ENCODE assay signal across 31 cellular contexts in genomic region chrX:40227111-40227510, GRCh38.
"Had no signal": no experiment of that assay in that cellular context is flagged by ENCODE, and none has a peak within 500 bp of the region (broad histone marks: within the 10 kb centered on the region; RNA-seq: fewer than 3 reads in every experiment).

No MANE protein-coding gene starts in this region.

- ATAC-seq: activated CD8-positive, alpha-beta memory T cell treated with anti-CD3 and anti-CD28 coated beads, Interleukin-2, amount 10 ng/mL, durations not matched to agents 7 days and 5 days; activated naive CD8-positive, alpha-beta T cell treated with anti-CD3 and anti-CD28 coated beads, Interleukin-2, amount 50 U/mL, for 24 hours; Panc1 had no signal

- H3K27ac Mint-ChIP-seq: activated CD4-positive, alpha-beta memory T cell treated with anti-CD3 and anti-CD28 coated beads, Interleukin-2, amount 10 ng/mL, durations not matched to agents 7 days and 5 days; activated CD8-positive, alpha-beta memory T cell treated with anti-CD3 and anti-CD28 coated beads, Interleukin-2, amount 10 ng/mL, durations not matched to agents 7 days and 5 days; activated naive CD4-positive, alpha-beta T cell treated with anti-CD3 and anti-CD28 coated beads, Interleukin-2, amount 10 ng/mL, durations not matched to agents 7 days and 5 days; activated naive CD8-positive, alpha-beta T cell; activated naive CD8-positive, alpha-beta T cell treated with anti-CD3 and anti-CD28 coated beads, Interleukin-2, amount 50 U/mL, for 24 hours; brain had no signal

- H3K4me3 Mint-ChIP-seq: activated CD4-positive, alpha-beta memory T cell treated with anti-CD3 and anti-CD28 coated beads, Interleukin-2, amount 10 ng/mL, durations not matched to agents 7 days and 5 days; activated CD8-positive, alpha-beta memory T cell treated with anti-CD3 and anti-CD28 coated beads, Interleukin-2, amount 10 ng/mL, durations not matched to agents 7 days and 5 days; activated naive CD4-positive, alpha-beta T cell treated with anti-CD3 and anti-CD28 coated beads, Interleukin-2, amount 10 ng/mL, durations not matched to agents 7 days and 5 days; activated naive CD8-positive, alpha-beta T cell; activated naive CD8-positive, alpha-beta T cell treated with anti-CD3 and anti-CD28 coated beads, Interleukin-2, amount 50 U/mL, for 24 hours; brain had no signal

- H3K36me3 ChIP-seq: SJCRH30, WERI-Rb-1 had no signal

- DNase-seq: activated CD4-positive, alpha-beta memory T cell treated with anti-CD3 and anti-CD28 coated beads, Interleukin-2, amount 10 ng/mL, durations not matched to agents 7 days and 5 days; activated CD4-positive, alpha-beta T cell treated with anti-CD3 and anti-CD28 coated beads for 1 hour; activated CD4-positive, alpha-beta T cell treated with anti-CD3 and anti-CD28 coated beads for 48 hours; activated CD4-positive, CD25-positive, alpha-beta regulatory T cell; activated CD8-positive, alpha-beta memory T cell treated with anti-CD3 and anti-CD28 coated beads for 24 hours; activated CD8-positive, alpha-beta memory T cell treated with anti-CD3 and anti-CD28 coated beads, Interleukin-2, amount 10 ng/mL, durations not matched to agents 7 days and 5 days; activated CD8-positive, alpha-beta memory T cell treated with anti-CD3 and anti-CD28 coated beads, Interleukin-2, amount 50 U/mL, for 48 hours; activated effector memory CD4-positive, alpha-beta T cell treated with Interleukin-2 at 50 U/mL for 16 hours; activated naive CD4-positive, alpha-beta T cell treated with anti-CD3 and anti-CD28 coated beads, Interleukin-2, amount 10 ng/mL, durations not matched to agents 7 days and 5 days; activated naive CD8-positive, alpha-beta T cell treated with anti-CD3 and anti-CD28 coated beads, Interleukin-2, amount 50 U/mL, for 24 hours; activated T-cell treated with anti-CD3 and anti-CD28 coated beads, Interleukin-2, amount 50 U/mL, for 48 hours; anterior cingulate cortex; caudate nucleus; cerebellar nuclear complex; Karpas-422; NCI-H1048; NCI-H1436 treated with DMSO at 0.1 percent for 48 hours; NCI-H1694 treated with DMSO at 0.1 percent for 48 hours; NCI-H2029; NCI-H2171 treated with DMSO at 0.1 percent for 48 hours; NCI-H345; NCI-H526 treated with DMSO at 0.1 percent for 48 hours; NCI-H774; SHP77; SJCRH30; T1000; WERI-Rb-1 had no signal

- H3K27me3 Mint-ChIP-seq: activated CD4-positive, alpha-beta memory T cell treated with anti-CD3 and anti-CD28 coated beads, Interleukin-2, amount 10 ng/mL, durations not matched to agents 7 days and 5 days; activated CD8-positive, alpha-beta memory T cell treated with anti-CD3 and anti-CD28 coated beads, Interleukin-2, amount 10 ng/mL, durations not matched to agents 7 days and 5 days; activated naive CD4-positive, alpha-beta T cell treated with anti-CD3 and anti-CD28 coated beads, Interleukin-2, amount 10 ng/mL, durations not matched to agents 7 days and 5 days; activated naive CD8-positive, alpha-beta T cell; activated naive CD8-positive, alpha-beta T cell treated with anti-CD3 and anti-CD28 coated beads, Interleukin-2, amount 50 U/mL, for 24 hours; brain had no signal

- H3K9me3 Mint-ChIP-seq: activated CD4-positive, alpha-beta memory T cell treated with anti-CD3 and anti-CD28 coated beads, Interleukin-2, amount 10 ng/mL, durations not matched to agents 7 days and 5 days; activated naive CD4-positive, alpha-beta T cell treated with anti-CD3 and anti-CD28 coated beads, Interleukin-2, amount 10 ng/mL, durations not matched to agents 7 days and 5 days; activated naive CD8-positive, alpha-beta T cell treated with anti-CD3 and anti-CD28 coated beads, Interleukin-2, amount 50 U/mL, for 24 hours had no signal

- H3K4me3 ChIP-seq: SJCRH30, SK-N-MC had no signal

- H3K36me3 Mint-ChIP-seq: activated CD8-positive, alpha-beta memory T cell treated with anti-CD3 and anti-CD28 coated beads, Interleukin-2, amount 10 ng/mL, durations not matched to agents 7 days and 5 days; activated naive CD4-positive, alpha-beta T cell treated with anti-CD3 and anti-CD28 coated beads, Interleukin-2, amount 10 ng/mL, durations not matched to agents 7 days and 5 days; activated naive CD8-positive, alpha-beta T cell; brain had no signal

- H3K9me3 ChIP-seq: SJCRH30 had no signal

- H3K4me1 Mint-ChIP-seq: activated CD4-positive, alpha-beta memory T cell treated with anti-CD3 and anti-CD28 coated beads, Interleukin-2, amount 10 ng/mL, durations not matched to agents 7 days and 5 days; activated CD8-positive, alpha-beta memory T cell treated with anti-CD3 and anti-CD28 coated beads, Interleukin-2, amount 10 ng/mL, durations not matched to agents 7 days and 5 days; activated naive CD4-positive, alpha-beta T cell treated with anti-CD3 and anti-CD28 coated beads, Interleukin-2, amount 10 ng/mL, durations not matched to agents 7 days and 5 days; activated naive CD8-positive, alpha-beta T cell treated with anti-CD3 and anti-CD28 coated beads, Interleukin-2, amount 50 U/mL, for 24 hours; brain had no signal

- H3K27ac ChIP-seq: SJCRH30, SK-N-MC, WERI-Rb-1 had no signal

- H3K4me1 ChIP-seq: SJCRH30 had no signal
